Comparison of ENCODE assay signal across 16 cellular contexts in the genomic region with DNA sequence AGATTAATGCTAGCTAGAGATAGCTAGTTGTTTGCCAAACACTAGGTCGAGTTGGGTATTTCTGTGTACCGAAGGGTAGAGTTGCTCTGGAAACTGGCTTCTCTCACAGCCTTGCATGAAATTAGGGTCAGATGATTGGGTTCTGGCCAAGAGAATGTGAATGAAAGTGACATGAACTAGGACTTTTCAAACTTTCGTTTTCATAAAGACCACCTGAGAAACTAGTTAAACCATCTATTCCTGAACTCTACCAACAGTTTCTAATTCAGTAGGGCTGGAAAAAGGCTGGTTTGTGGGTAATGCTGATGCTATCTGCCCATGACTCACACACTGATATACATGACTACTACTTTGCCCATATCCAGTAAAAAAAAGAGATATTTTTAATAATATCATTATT.
A peak's percentile ranks its signal among the peaks of the same experiment; 100 is the strongest.
DNase-seq lines count a peak whose midpoint lies in the region; FAIRE-seq and TF ChIP-seq lines count a peak whose summit lies in the region.
"Had no signal": no experiment of that assay in that cellular context is flagged by ENCODE, and none has a peak within 500 bp of the region (broad histone marks: within the 10 kb centered on the region; RNA-seq: fewer than 3 reads in every experiment).

No MANE protein-coding gene starts in this region.

- FAIRE-seq in H54 (lab: Jason Lieb, UNC), result peak; percentile 74

- no peak overlapping the region for H4K8ac ChIP-seq in mesendoderm (ENCODE audit: low read depth, low read length)

- peaks cover 45% of the 10 kb centered on the region for H3F3A ChIP-seq in SK-N-SH (replicated peaks; ENCODE audit: insufficient read depth)

- H3K27ac ChIP-seq in SK-N-SH (ENCODE audit: low read depth in 2 of 2, low read length in 1 of 2), result peak overlapping the region; percentile 31 to 85; a peak in 3 of 4 replicates
- no peak overlapping the region for H3K27ac ChIP-seq in transverse colon
- no peak overlapping the region for H3K27ac ChIP-seq in mesendoderm (ENCODE audit: low read depth, low read length)
- no peak overlapping the region for H3K27ac ChIP-seq in OCI-LY7 (ENCODE audit: low read depth, low read length, poor library complexity, severe bottlenecking)

- H3K36me3 ChIP-seq in SK-N-SH (replicated peaks in 1 of 2; ENCODE audit: control insufficient read depth in 1 of 2, insufficient read depth in 2 of 2, low read length in 1 of 2), result no peaks in the 10 kb centered on the region
- no peaks in the 10 kb centered on the region for H3K36me3 ChIP-seq in transverse colon
- H3K36me3 ChIP-seq in mesendoderm (ENCODE audit: control insufficient read depth, insufficient read depth, low read length), result no peaks in the 10 kb centered on the region
- H3K36me3 ChIP-seq in OCI-LY7 (ENCODE audit: insufficient read depth, low read length), result no peaks in the 10 kb centered on the region

- TF ChIP-seq EP300 in SK-N-SH (IDR thresholded peaks at IDR 0.05; ENCODE audit: borderline replicate concordance in 1 of 2, low read depth in 1 of 2, low read length in 1 of 2) (peak in 1 of 2 experiments; percentile 83; a peak in 2 of 4 replicates), transverse colon (IDR thresholded peaks at IDR 0.05; ENCODE audit: low read depth) (no peak)

- no peak overlapping the region for H3K18ac ChIP-seq in mesendoderm (ENCODE audit: low read length)

- no peak for TF ChIP-seq CTCF in SK-N-SH (IDR thresholded peaks at IDR 0.05)
- no peak for TF ChIP-seq CTCF in transverse colon (IDR thresholded peaks at IDR 0.05)
- TF ChIP-seq CTCF in OCI-LY7 (conservative IDR thresholded peaks at IDR 0.05; ENCODE audit: low read length), result no peak

- H4K20me1 ChIP-seq in SK-N-SH (ENCODE audit: insufficient read depth) (no peaks in the 10 kb centered on the region), OCI-LY7 (ENCODE audit: insufficient read depth, low read length) (no peaks in the 10 kb centered on the region)

- 0 out of 2 replicates have a peak overlapping the region, but pooled peaks have one; percentile 1 for H2AFZ ChIP-seq in SK-N-SH (ENCODE audit: low read depth)
- no peak overlapping the region for H2AFZ ChIP-seq in OCI-LY7 (ENCODE audit: low read length)

- no peak overlapping the region for H3K4ac ChIP-seq in mesendoderm (ENCODE audit: low read depth, low read length)

- no peak overlapping the region for H4K5ac ChIP-seq in mesendoderm (ENCODE audit: low read length)

- H3K4me2 ChIP-seq in SK-N-SH (peak overlapping the region; percentile 66), mesendoderm (ENCODE audit: low read length) (no peak overlapping the region), OCI-LY7 (ENCODE audit: low read length) (no peak overlapping the region)

- peaks cover 0 to 28% of the 10 kb centered on the region in 2 experiments; a peak in 2 of 4 replicates for H3K4me1 ChIP-seq in SK-N-SH (ENCODE audit: control insufficient read depth in 1 of 2, insufficient read depth in 2 of 2, low read depth in 1 of 2, low read length in 1 of 2)
- H3K4me1 ChIP-seq in transverse colon, result peaks cover 2 to 10% (median 5%) of the 10 kb centered on the region in 4 donors
- no peaks in the 10 kb centered on the region for H3K4me1 ChIP-seq in mesendoderm (ENCODE audit: control insufficient read depth, low read depth, low read length)
- H3K4me1 ChIP-seq in OCI-LY7 (ENCODE audit: insufficient read depth, low read length, poor library complexity, severe bottlenecking), result no peaks in the 10 kb centered on the region

- H3K9me3 ChIP-seq in SK-N-SH (0 out of 2 replicates have a peak, but pooled peaks cover 4% of the 10 kb centered on the region), transverse colon (no peaks in the 10 kb centered on the region), OCI-LY7 (ENCODE audit: low read length) (no peaks in the 10 kb centered on the region)

- no peaks in the 10 kb centered on the region for H3K79me1 ChIP-seq in mesendoderm (ENCODE audit: low read length)

- no peak for TF ChIP-seq RAD21 in SK-N-SH (IDR thresholded peaks at IDR 0.05; ENCODE audit: low read length)

- H3K27me3 ChIP-seq in SK-N-SH (ENCODE audit: insufficient read depth), result no peaks in the 10 kb centered on the region
- H3K27me3 ChIP-seq in transverse colon, result no peaks in the 10 kb centered on the region
- no peaks in the 10 kb centered on the region for H3K27me3 ChIP-seq in mesendoderm (ENCODE audit: insufficient read depth, low read length, poor library complexity)

- DNase-seq in H54 (ENCODE audit: insufficient read length, low spot score), result no peak
- DNase-seq in SK-N-SH, result no peak
- peak; percentile 60 for DNase-seq in fibroblast of peridontal ligament (ENCODE audit: extremely low read depth)
- peak; percentile 16 for DNase-seq in putamen (ENCODE audit: low spot score)
- no peak for DNase-seq in transverse colon
- no peak for DNase-seq in NCI-H2196 treated with DMSO at 0.1 percent for 48 hours (lab: John Stamatoyannopoulos, UW; ENCODE audit: unreplicated experiment)
- no peak for DNase-seq in mesendoderm
- no peak for DNase-seq in OCI-LY7 (ENCODE audit: low spot score)
- DNase-seq: activated naive CD8-positive, alpha-beta T cell treated with anti-CD3 and anti-CD28 coated beads, Interleukin-2, amount 50 U/mL, for 24 hours; activated T-cell treated with anti-CD3 and anti-CD28 coated beads for 4 hours; CD4-positive, CD25-positive, alpha-beta regulatory T cell; effector memory CD4-positive, alpha-beta T cell; GDM1; KBM-7; NCI-H187 treated with DMSO at 0.1 percent for 48 hours; stimulated activated CD4-positive, alpha-beta T cell treated with anti-CD3 and anti-CD28 coated beads, Interleukin-4, amount 100 ng/mL, for 24 hours had no signal

- no peak overlapping the region for H2BK120ac ChIP-seq in mesendoderm (ENCODE audit: low read depth, low read length)

- H2BK15ac ChIP-seq in mesendoderm (replicated peaks; ENCODE audit: low read depth), result no peak overlapping the region

- no peak overlapping the region for H3K56ac ChIP-seq in mesendoderm (ENCODE audit: low read length)

- POLR2A ChIA-PET in SK-N-SH (lab: Yijun Ruan, JAX) (no interaction called here), OCI-LY7 (lab: Charles Lee) (interaction anchor here (0.6 kb wide), 1 partner anchor 851 kb away, joined by 4 read pairs; no protein-coding TSS in a partner anchor)

- H2AK5ac ChIP-seq in mesendoderm (ENCODE audit: low read length), result no peak overlapping the region

- no peak overlapping the region for H3K23ac ChIP-seq in mesendoderm (ENCODE audit: low read length)

- intact Hi-C loops in transverse colon (cut with DNase I; ENCODE audit: low total_unique reads), result no loop called here
- intact Hi-C loops in OCI-LY7 (cut with micrococcal nuclease; ENCODE audit: unreplicated experiment), result no loop called here

- in situ Hi-C loops in transverse colon (cut with MboI; ENCODE audit: low pct_ligation_motif_present in 1 of 4, low pct_unique_long_range_greater_than_20kb in 1 of 4, low sequenced_read_pairs in 3 of 4), result loop anchor here in 2 of 4 donors (10.0 to 25.0 kb wide), 2 partner anchors 150 to 622 kb away; no protein-coding TSS in a partner anchor

- no peak overlapping the region for H2BK5ac ChIP-seq in mesendoderm (ENCODE audit: low read length)

- WGBS in SK-N-SH (ENCODE audit: low lambda C conversion rate), result 28% methylated on average over 3 of the region's 3 CpGs
- WGBS in transverse colon (ENCODE audit: low coverage in 1 of 2), 2 donors, result 58 to 74% methylated on average over 3 of the region's 3 CpGs
- WGBS in mesendoderm (ENCODE audit: extremely low coverage, insufficient coverage, low lambda C conversion rate), result no CpG with 5 or more reads among the region's 3 CpGs

- CTCF ChIA-PET in SK-N-SH (lab: Yijun Ruan, JAX), result interaction anchor here (1.2 kb wide), 1 partner anchor 11 kb away, joined by 3 read pairs; no protein-coding TSS in a partner anchor
- CTCF ChIA-PET in OCI-LY7 (lab: Charles Lee; ENCODE audit: unreplicated experiment), result no interaction called here

- H3K4me3 ChIP-seq in SK-N-SH (ENCODE audit: low read depth in 2 of 2, low read length in 1 of 2) (peak overlapping the region in 1 of 2 experiments; percentile 42; a peak in 1 of 4 replicates), transverse colon (no peak overlapping the region), mesendoderm (ENCODE audit: low read length) (no peak overlapping the region), OCI-LY7 (ENCODE audit: low read depth, low read length, poor library complexity, severe bottlenecking) (no peak overlapping the region)

- TF ChIP-seq POLR2A in H54 (IDR thresholded peaks at IDR 0.05; ENCODE audit: low read depth, low read length) (no peak), transverse colon (IDR thresholded peaks at IDR 0.05) (no peak)

- no TSS peak for BruUV-seq in OCI-LY7 (replicated peaks; lab: Mats Ljungman, UMichigan)

- H3K9ac ChIP-seq in SK-N-SH (peak overlapping the region; percentile 35; the same call in 1 of the 2 replicates), mesendoderm (ENCODE audit: low read length) (no peak overlapping the region)

- H3K79me2 ChIP-seq in SK-N-SH (ENCODE audit: insufficient read depth) (no peaks in the 10 kb centered on the region), mesendoderm (ENCODE audit: control insufficient read depth, insufficient read depth, low read length) (no peaks in the 10 kb centered on the region), OCI-LY7 (ENCODE audit: insufficient read depth, low read depth, low read length) (no peaks in the 10 kb centered on the region)

- H3K9me2 ChIP-seq in SK-N-SH (no peaks in the 10 kb centered on the region), OCI-LY7 (ENCODE audit: insufficient read depth, low read length) (no peaks in the 10 kb centered on the region; the same call in 1 of the 2 replicates)

TF ChIP-seq in SK-N-SH, 30 proteins besides CTCF, POLR2A, EP300 and RAD21 (continues in another document):
- TF ChIP-seq ELF1 (IDR thresholded peaks at IDR 0.05), result no peak
- TF ChIP-seq, protein P1, sequence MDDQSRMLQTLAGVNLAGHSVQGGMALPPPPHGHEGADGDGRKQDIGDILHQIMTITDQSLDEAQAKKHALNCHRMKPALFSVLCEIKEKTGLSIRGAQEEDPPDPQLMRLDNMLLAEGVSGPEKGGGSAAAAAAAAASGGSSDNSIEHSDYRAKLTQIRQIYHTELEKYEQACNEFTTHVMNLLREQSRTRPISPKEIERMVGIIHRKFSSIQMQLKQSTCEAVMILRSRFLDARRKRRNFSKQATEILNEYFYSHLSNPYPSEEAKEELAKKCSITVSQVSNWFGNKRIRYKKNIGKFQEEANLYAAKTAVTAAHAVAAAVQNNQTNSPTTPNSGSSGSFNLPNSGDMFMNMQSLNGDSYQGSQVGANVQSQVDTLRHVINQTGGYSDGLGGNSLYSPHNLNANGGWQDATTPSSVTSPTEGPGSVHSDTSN (IDR thresholded peaks at IDR 0.05), result peak; percentile 67
- no peak; the same call in 1 of the 2 replicates for TF ChIP-seq FOXM1 (IDR thresholded peaks at IDR 0.05; ENCODE audit: low read depth)
- TF ChIP-seq FOXJ3 (CRISPR knock-in tag; IDR thresholded peaks at IDR 0.05), result no peak
- TF ChIP-seq, protein P2, sequence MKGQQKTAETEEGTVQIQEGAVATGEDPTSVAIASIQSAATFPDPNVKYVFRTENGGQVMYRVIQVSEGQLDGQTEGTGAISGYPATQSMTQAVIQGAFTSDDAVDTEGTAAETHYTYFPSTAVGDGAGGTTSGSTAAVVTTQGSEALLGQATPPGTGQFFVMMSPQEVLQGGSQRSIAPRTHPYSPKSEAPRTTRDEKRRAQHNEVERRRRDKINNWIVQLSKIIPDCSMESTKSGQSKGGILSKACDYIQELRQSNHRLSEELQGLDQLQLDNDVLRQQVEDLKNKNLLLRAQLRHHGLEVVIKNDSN (IDR thresholded peaks at IDR 0.05; ENCODE audit: borderline replicate concordance, low read depth), result no peak

Comparison
In these comparisons a context has a peak if more than half of its experiments do, and no peak if none do; other contexts are left out.
1. DNase-seq: peak in fibroblast of peridontal ligament (single experiment) and putamen (single experiment); none in H54 (single experiment), SK-N-SH (single experiment), transverse colon (single experiment), NCI-H2196 treated with DMSO at 0.1 percent for 48 hours (single experiment), mesendoderm (single experiment) and OCI-LY7 (single experiment).
2. H3K27ac ChIP-seq: peak in SK-N-SH (2 of 2); none in transverse colon (0 of 4), mesendoderm (single experiment) and OCI-LY7 (single experiment).